ENCODE assay signal across 22 cellular contexts in the genomic region with DNA sequence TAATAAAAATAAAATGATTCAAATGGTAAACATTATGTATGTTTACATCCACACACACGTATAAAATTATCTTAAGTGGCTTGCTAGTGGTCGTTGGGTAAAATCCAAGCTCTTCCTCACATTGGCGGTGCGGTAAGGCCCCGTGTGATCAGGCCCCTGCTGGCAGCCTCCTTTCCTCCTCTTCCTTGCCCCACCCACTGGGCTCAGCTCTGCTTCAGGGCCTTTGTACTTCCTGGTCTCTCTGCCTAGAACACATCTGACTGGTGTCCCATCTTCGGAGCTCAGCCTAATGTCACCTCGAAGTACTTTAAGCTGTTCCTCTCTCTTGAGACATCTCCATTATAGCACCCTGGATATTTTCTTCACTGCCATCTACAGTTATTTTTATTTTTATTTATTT.
"Had no signal": no experiment of that assay in that cellular context is flagged by ENCODE, and none has a peak within 500 bp of the region (broad histone marks: within the 10 kb centered on the region; RNA-seq: fewer than 3 reads in every experiment).

No MANE protein-coding gene starts in this region.

- ATAC-seq: activated CD8-positive, alpha-beta memory T cell treated with anti-CD3 and anti-CD28 coated beads, Interleukin-2, amount 10 ng/mL, durations not matched to agents 7 days and 5 days; activated T-helper 17 cell treated with anti-CD3 and anti-CD28 coated beads, Interleukin-2, amount 50 U/mL, for 72 hours; gastroesophageal sphincter; heart right ventricle; left ventricle myocardium superior; psoas muscle; right cardiac atrium had no signal

- H3K27ac Mint-ChIP-seq: immature natural killer cell had no signal

- H3K27me3 Mint-ChIP-seq: activated CD4-positive, alpha-beta memory T cell treated with anti-CD3 and anti-CD28 coated beads, Interleukin-2, amount 10 ng/mL, durations not matched to agents 7 days and 5 days; activated CD8-positive, alpha-beta memory T cell treated with anti-CD3 and anti-CD28 coated beads, Interleukin-2, amount 10 ng/mL, durations not matched to agents 7 days and 5 days; activated T-helper 17 cell treated with anti-CD3 and anti-CD28 coated beads, Interleukin-2, amount 50 U/mL, for 72 hours had no signal

- H3K4me3 ChIP-seq: coronary artery, gastroesophageal sphincter, heart right ventricle, psoas muscle, skin epidermis, stomach, upper lobe of left lung had no signal

- DNase-seq: activated CD4-positive, alpha-beta memory T cell treated with anti-CD3 and anti-CD28 coated beads, Interleukin-2, amount 10 ng/mL, durations not matched to agents 7 days and 5 days; activated CD4-positive, alpha-beta T cell treated with anti-CD3 and anti-CD28 coated beads for 48 hours; activated CD4-positive, CD25-positive, alpha-beta regulatory T cell; activated CD8-positive, alpha-beta memory T cell treated with anti-CD3 and anti-CD28 coated beads, Interleukin-2, amount 10 ng/mL, durations not matched to agents 7 days and 5 days; activated naive CD4-positive, alpha-beta T cell treated with anti-CD3 and anti-CD28 coated beads, Interleukin-2, amount 50 U/mL, for 16 hours; effector CD4-positive, alpha-beta T cell; heart right ventricle; immature natural killer cell; kidney glomerular epithelial cell; left ventricle myocardium superior; psoas muscle; right cardiac atrium; stimulated activated CD4-positive, alpha-beta T cell treated with anti-CD3 and anti-CD28 coated beads, Interleukin-15, amount 100 ng/mL, for 24 hours; stimulated activated CD4-positive, alpha-beta T cell treated with anti-CD3 and anti-CD28 coated beads, Interleukin-2, amount 100 ng/mL, for 48 hours; stomach; T-helper 2 cell; upper lobe of left lung had no signal

- H3K27ac ChIP-seq: coronary artery, gastroesophageal sphincter, heart right ventricle, psoas muscle, skin epidermis, stomach, upper lobe of left lung had no signal

- H3K9me3 ChIP-seq: gastroesophageal sphincter, heart right ventricle, psoas muscle, stomach, upper lobe of left lung had no signal

- H3K4me1 ChIP-seq: gastroesophageal sphincter, psoas muscle, stomach had no signal

- H3K9me3 Mint-ChIP-seq: activated CD4-positive, alpha-beta memory T cell treated with anti-CD3 and anti-CD28 coated beads, Interleukin-2, amount 10 ng/mL, durations not matched to agents 7 days and 5 days; activated T-helper 17 cell treated with anti-CD3 and anti-CD28 coated beads, Interleukin-2, amount 50 U/mL, for 72 hours; central memory CD8-positive, alpha-beta T cell had no signal

- H3K4me3 Mint-ChIP-seq: activated CD4-positive, alpha-beta memory T cell treated with anti-CD3 and anti-CD28 coated beads, Interleukin-2, amount 10 ng/mL, durations not matched to agents 7 days and 5 days; activated CD8-positive, alpha-beta memory T cell treated with anti-CD3 and anti-CD28 coated beads, Interleukin-2, amount 10 ng/mL, durations not matched to agents 7 days and 5 days; activated T-helper 17 cell treated with anti-CD3 and anti-CD28 coated beads, Interleukin-2, amount 50 U/mL, for 72 hours; central memory CD8-positive, alpha-beta T cell; immature natural killer cell had no signal

- H3K36me3 ChIP-seq: gastroesophageal sphincter, heart right ventricle, upper lobe of left lung had no signal

- H3K27me3 ChIP-seq: gastroesophageal sphincter, heart right ventricle, stomach, upper lobe of left lung had no signal

- H3K4me1 Mint-ChIP-seq: immature natural killer cell had no signal

- H3K36me3 Mint-ChIP-seq: immature natural killer cell had no signal
